8 cellular contexts compared by ENCODE assay signal in genomic region chr9:109119439-109120203, GRCh38. TPM values are rescaled to one million over a fixed set of nuclear protein-coding genes. Genes with fewer than 3 reads are reported as not detected.
A peak's percentile ranks its signal among the peaks of the same experiment; 100 is the strongest.
DNase-seq lines count a peak whose midpoint lies in the region; ATAC-seq and TF ChIP-seq lines count a peak whose summit lies in the region.

TSS of gene TMEM245 (minus strand) at chr9:109119947. CDS start at chr9:109119913, 34 bp downstream.

- no peaks in the 10 kb centered on the region for H3K9me3 ChIP-seq in osteoblast (ENCODE audit: low read depth, low read length)
- no peaks in the 10 kb centered on the region for H3K9me3 ChIP-seq in thoracic aorta

- H3K4me2 ChIP-seq in osteoblast (ENCODE audit: insufficient read depth, low read length): peak within 1 kb of the TSS; percentile 83

- H3K27me3 ChIP-seq in osteoblast (ENCODE audit: insufficient read depth, low read length) (no peaks in the 10 kb centered on the region), thoracic aorta (replicated peaks; ENCODE audit: insufficient read depth) (no peaks in the 10 kb centered on the region)

- ATAC-seq in HG02610 (IDR thresholded peaks at IDR 0.05; ENCODE audit: unreplicated experiment) (peak; percentile 93), thoracic aorta (ENCODE audit: insufficient number of reproducible peaks, low FRiP score, low read depth) (peak; percentile 97)
- peak; percentile 82 to 92 for ATAC-seq in activated naive CD4-positive, alpha-beta T cell treated with anti-CD3 and anti-CD28 coated beads, Interleukin-2, amount 50 U/mL, for 72 hours

- peak within 1 kb of the TSS; percentile 89 to 94 for H3K27ac Mint-ChIP-seq in activated naive CD4-positive, alpha-beta T cell treated with anti-CD3 and anti-CD28 coated beads, Interleukin-2, amount 50 U/mL, for 72 hours

- H3K27ac ChIP-seq in osteoblast (ENCODE audit: low read depth, low read length) (peak within 1 kb of the TSS; percentile 67), thoracic aorta (peak within 1 kb of the TSS; percentile 83 to 91)

- H3K36me3 ChIP-seq in osteoblast (ENCODE audit: insufficient read depth, low read length): no peaks in the 10 kb centered on the region
- no peaks in the 10 kb centered on the region for H3K36me3 ChIP-seq in thoracic aorta

- H3K9me3 Mint-ChIP-seq in activated naive CD4-positive, alpha-beta T cell treated with anti-CD3 and anti-CD28 coated beads, Interleukin-2, amount 50 U/mL, for 72 hours: no peaks in the 10 kb centered on the region

- peaks cover 48% of the 10 kb centered on the region for H3K79me2 ChIP-seq in osteoblast (ENCODE audit: insufficient read depth, low read length)

- H3K4me1 ChIP-seq in osteoblast (ENCODE audit: insufficient read depth, low read length): peaks cover 36% of the 10 kb centered on the region
- H3K4me1 ChIP-seq in thoracic aorta (ENCODE audit: control insufficient read depth in 1 of 2, low read depth in 2 of 2): peaks cover 28 to 46% of the 10 kb centered on the region in 2 donors

- H3K4me3 ChIP-seq in GM08714 (ENCODE audit: low read length) (peak within 1 kb of the TSS; percentile 76), osteoblast (ENCODE audit: insufficient read depth, low read length) (peak within 1 kb of the TSS; percentile 81), thoracic aorta (peak within 1 kb of the TSS; percentile 89)

- H4K20me1 ChIP-seq in osteoblast (ENCODE audit: insufficient read depth, low read length): peaks cover 26% of the 10 kb centered on the region

- peak; percentile 98 for DNase-seq in NCI-H1092 treated with DMSO at 0.1 percent for 48 hours (lab: John Stamatoyannopoulos, UW)
- DNase-seq in SKM-1 (lab: John Stamatoyannopoulos, UW; ENCODE audit: unreplicated experiment): peak; percentile 41
- DNase-seq in activated naive CD4-positive, alpha-beta T cell treated with anti-CD3 and anti-CD28 coated beads, Interleukin-2, amount 50 U/mL, for 72 hours (ENCODE audit: low spot score in 2 of 2): peak; percentile 86
- peak; percentile 99 for DNase-seq in glomerular visceral epithelial cell (ENCODE audit: extremely low spot score)
- DNase-seq in osteoblast (ENCODE audit: insufficient read length, low spot score, missing footprints): peak; percentile 96
- DNase-seq in thoracic aorta (ENCODE audit: low spot score): peak; percentile 91

- H3K36me3 Mint-ChIP-seq in activated naive CD4-positive, alpha-beta T cell treated with anti-CD3 and anti-CD28 coated beads, Interleukin-2, amount 50 U/mL, for 72 hours: peaks cover 21 to 25% of the 10 kb centered on the region in 2 donors

- TF ChIP-seq CTCF in osteoblast (IDR thresholded peaks at IDR 0.05; ENCODE audit: extremely low read depth, low read depth, low read length) (no peak), thoracic aorta (IDR thresholded peaks at IDR 0.05) (no peak)

- H2AFZ ChIP-seq in osteoblast (ENCODE audit: low read length): peak within 1 kb of the TSS; percentile 83

RNA-seq across cellular contexts. Expression of gene TMEM245, which starts in this region (rescaled TPM):
- 10 to 100 TPM; 15.7 to 23.5 TPM for total RNA-seq in activated naive CD4-positive, alpha-beta T cell treated with anti-CD3 and anti-CD28 coated beads, Interleukin-2, amount 50 U/mL, for 72 hours
- 45.2 and 46.9 TPM in 2 replicates for total RNA-seq in osteoblast
- 10 to 100 TPM; 76.5 to 95.4 TPM for total RNA-seq in thoracic aorta

Comparison
In these comparisons a context has a peak if more than half of its experiments do, and no peak if none do; other contexts are left out.
1. Peak in every context shown above with its lines: DNase-seq, ATAC-seq, H3K4me3 ChIP-seq and H3K27ac ChIP-seq.
2. DNase-seq: peak in every context shown above with its lines; median percentile 99 in glomerular visceral epithelial cell; 98 in NCI-H1092 treated with DMSO at 0.1 percent for 48 hours; 96 in osteoblast; 91 in thoracic aorta; 86 in activated naive CD4-positive, alpha-beta T cell treated with anti-CD3 and anti-CD28 coated beads, Interleukin-2, amount 50 U/mL, for 72 hours; 41 in SKM-1.